In the genomic region with DNA sequence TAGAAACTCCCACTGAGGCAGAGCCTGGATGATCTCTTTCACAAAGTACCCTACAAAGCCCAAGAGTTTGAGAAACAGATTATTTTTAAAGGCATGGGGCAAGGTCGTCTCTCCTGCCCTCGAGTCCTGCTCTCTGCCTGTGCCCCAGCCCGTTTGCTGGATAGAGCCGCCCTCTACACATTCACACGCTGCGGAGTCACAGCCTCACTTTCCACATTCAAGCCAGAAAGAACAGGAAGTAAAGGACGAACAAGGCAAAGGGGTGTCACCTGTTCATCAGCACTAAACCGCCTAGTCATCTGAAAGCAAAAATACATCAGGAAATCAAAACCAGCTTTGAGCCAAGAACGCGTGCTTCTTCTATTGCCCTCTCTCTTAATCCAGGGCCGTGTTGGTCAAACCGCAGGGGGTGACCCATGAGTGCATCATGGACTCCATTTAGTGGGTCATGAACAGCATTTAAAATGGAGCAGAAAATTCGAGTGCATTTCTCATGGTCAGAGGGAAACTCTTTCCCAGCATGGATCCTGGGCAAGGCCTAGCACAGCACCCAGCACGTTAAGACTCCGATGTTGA, we compare ENCODE assay signal across 23 cellular contexts.
DNase-seq lines count a peak whose midpoint lies in the region; ATAC-seq and TF ChIP-seq lines count a peak whose summit lies in the region.
"Had no signal": no experiment of that assay in that cellular context is flagged by ENCODE, and none has a peak within 500 bp of the region (broad histone marks: within the 10 kb centered on the region; RNA-seq: fewer than 3 reads in every experiment).

No MANE protein-coding gene starts in this region.

- H3K4me1 ChIP-seq in thyroid gland = no peaks in the 10 kb centered on the region

- H3K4me3 Mint-ChIP-seq in activated CD4-positive, alpha-beta T cell treated with anti-CD3 and anti-CD28 coated beads, Interleukin-2, amount 10 ng/mL, durations not matched to agents 7 days and 5 days = no peak overlapping the region
- no peak overlapping the region for H3K4me3 Mint-ChIP-seq in activated CD4-positive, alpha-beta T cell treated with anti-CD3 and anti-CD28 coated beads for 36 hours
- H3K4me3 Mint-ChIP-seq in brain = no peak overlapping the region
- H3K4me3 Mint-ChIP-seq in nephron progenitor cell = no peak overlapping the region
- H3K4me3 Mint-ChIP-seq in stimulated activated naive CD8-positive, alpha-beta T cell treated with anti-CD3 and anti-CD28 coated beads, Interleukin-15, amount 100 ng/mL, for 72 hours = no peak overlapping the region
- H3K4me3 Mint-ChIP-seq: CD8-positive, alpha-beta T cell had no signal

- no peaks in the 10 kb centered on the region for H3K27me3 Mint-ChIP-seq in activated CD4-positive, alpha-beta T cell treated with anti-CD3 and anti-CD28 coated beads, Interleukin-2, amount 10 ng/mL, durations not matched to agents 7 days and 5 days
- H3K27me3 Mint-ChIP-seq in activated CD4-positive, alpha-beta T cell treated with anti-CD3 and anti-CD28 coated beads for 36 hours = no peaks in the 10 kb centered on the region
- H3K27me3 Mint-ChIP-seq in brain (peaks cover 2% of the 10 kb centered on the region), nephron progenitor cell (ENCODE audit: low read depth, poor library complexity) (no peaks in the 10 kb centered on the region)
- H3K27me3 Mint-ChIP-seq in stimulated activated naive CD8-positive, alpha-beta T cell treated with anti-CD3 and anti-CD28 coated beads, Interleukin-15, amount 100 ng/mL, for 72 hours = no peaks in the 10 kb centered on the region

- H3K36me3 Mint-ChIP-seq in activated CD4-positive, alpha-beta T cell treated with anti-CD3 and anti-CD28 coated beads, Interleukin-2, amount 10 ng/mL, durations not matched to agents 7 days and 5 days (ENCODE audit: low read depth) = no peaks in the 10 kb centered on the region
- H3K36me3 Mint-ChIP-seq in activated CD4-positive, alpha-beta T cell treated with anti-CD3 and anti-CD28 coated beads for 36 hours (ENCODE audit: low read depth) = peaks cover 2% of the 10 kb centered on the region
- H3K36me3 Mint-ChIP-seq in brain (peaks cover 9% of the 10 kb centered on the region), nephron progenitor cell (ENCODE audit: low read depth) (peaks cover 22% of the 10 kb centered on the region)

- H3K27ac Mint-ChIP-seq in activated CD4-positive, alpha-beta T cell treated with anti-CD3 and anti-CD28 coated beads, Interleukin-2, amount 10 ng/mL, durations not matched to agents 7 days and 5 days = peak overlapping the region; percentile 38
- H3K27ac Mint-ChIP-seq in activated CD4-positive, alpha-beta T cell treated with anti-CD3 and anti-CD28 coated beads for 36 hours = no peak overlapping the region
- H3K27ac Mint-ChIP-seq in brain (peak overlapping the region in 3 of 5 experiments; percentile 25 to 35 (median 29)), nephron progenitor cell (peak overlapping the region; percentile 32)
- H3K27ac Mint-ChIP-seq in stimulated activated naive CD8-positive, alpha-beta T cell treated with anti-CD3 and anti-CD28 coated beads, Interleukin-15, amount 100 ng/mL, for 72 hours = peak overlapping the region; percentile 21 to 27
- H3K27ac Mint-ChIP-seq: CD8-positive, alpha-beta T cell had no signal

- peaks cover 2% of the 10 kb centered on the region for H3K4me1 Mint-ChIP-seq in activated CD4-positive, alpha-beta T cell treated with anti-CD3 and anti-CD28 coated beads, Interleukin-2, amount 10 ng/mL, durations not matched to agents 7 days and 5 days
- no peaks in the 10 kb centered on the region for H3K4me1 Mint-ChIP-seq in activated CD4-positive, alpha-beta T cell treated with anti-CD3 and anti-CD28 coated beads for 36 hours
- H3K4me1 Mint-ChIP-seq in brain (peaks cover 40% of the 10 kb centered on the region), nephron progenitor cell (no peaks in the 10 kb centered on the region)
- no peaks in the 10 kb centered on the region for H3K4me1 Mint-ChIP-seq in stimulated activated naive CD8-positive, alpha-beta T cell treated with anti-CD3 and anti-CD28 coated beads, Interleukin-15, amount 100 ng/mL, for 72 hours

- 89 to 91% methylated on average over 15 of the region's 15 CpGs for WGBS in thyroid gland, 2 donors

- POLR2A ChIA-PET in activated CD4-positive, alpha-beta T cell treated with anti-CD3 and anti-CD28 coated beads, Interleukin-2, amount 10 ng/mL, durations not matched to agents 7 days and 5 days (lab: Charles Lee) = no interaction called here
- POLR2A ChIA-PET in activated CD4-positive, alpha-beta T cell treated with anti-CD3 and anti-CD28 coated beads for 36 hours (lab: Charles Lee) = no interaction called here

- no peaks in the 10 kb centered on the region for H3K9me3 ChIP-seq in thyroid gland
- H3K9me3 ChIP-seq: BLaER1 treated with 17β-estradiol and CSF1 and Interleukin-3, amounts not matched to agents 10 nM and 100 nM had no signal

- CTCF ChIA-PET in activated CD4-positive, alpha-beta T cell treated with anti-CD3 and anti-CD28 coated beads, Interleukin-2, amount 10 ng/mL, durations not matched to agents 7 days and 5 days (lab: Charles Lee) = no interaction called here
- CTCF ChIA-PET in activated CD4-positive, alpha-beta T cell treated with anti-CD3 and anti-CD28 coated beads for 36 hours (lab: Charles Lee) = no interaction called here

- ATAC-seq in activated CD4-positive, alpha-beta T cell treated with anti-CD3 and anti-CD28 coated beads for 36 hours = no peak
- no peak for ATAC-seq in stimulated activated naive CD8-positive, alpha-beta T cell treated with anti-CD3 and anti-CD28 coated beads, Interleukin-15, amount 100 ng/mL, for 72 hours
- ATAC-seq: CD8-positive, alpha-beta T cell had no signal

- H3K4me3 ChIP-seq in thyroid gland (replicated peaks in 1 of 3) = no peak overlapping the region
- H3K4me3 ChIP-seq: BLaER1 treated with 17β-estradiol and CSF1 and Interleukin-3, amounts not matched to agents 10 nM and 100 nM; PC-9 had no signal

- no peaks in the 10 kb centered on the region for H3K27me3 ChIP-seq in thyroid gland

- H3K36me3 ChIP-seq in thyroid gland = no peaks in the 10 kb centered on the region

- no peak for TF ChIP-seq CTCF in brain (conservative IDR thresholded peaks at IDR 0.05)
- TF ChIP-seq CTCF in nephron progenitor cell (IDR thresholded peaks at IDR 0.05) = no peak
- TF ChIP-seq CTCF in thyroid gland (IDR thresholded peaks at IDR 0.05) = no peak

- H3K9me3 Mint-ChIP-seq in activated CD4-positive, alpha-beta T cell treated with anti-CD3 and anti-CD28 coated beads, Interleukin-2, amount 10 ng/mL, durations not matched to agents 7 days and 5 days = no peaks in the 10 kb centered on the region
- H3K9me3 Mint-ChIP-seq in activated CD4-positive, alpha-beta T cell treated with anti-CD3 and anti-CD28 coated beads for 36 hours (ENCODE audit: low read depth) = no peaks in the 10 kb centered on the region
- H3K9me3 Mint-ChIP-seq in brain (peaks cover 0 to 5% (median 0%) of the 10 kb centered on the region in 5 experiments), nephron progenitor cell (peaks cover 60% of the 10 kb centered on the region)
- no peaks in the 10 kb centered on the region for H3K9me3 Mint-ChIP-seq in stimulated activated naive CD8-positive, alpha-beta T cell treated with anti-CD3 and anti-CD28 coated beads, Interleukin-15, amount 100 ng/mL, for 72 hours
- H3K9me3 Mint-ChIP-seq: CD8-positive, alpha-beta T cell had no signal

- intact Hi-C loops in activated CD4-positive, alpha-beta T cell treated with anti-CD3 and anti-CD28 coated beads for 36 hours (cut with DNase I, micrococcal nuclease) = loop anchor here in 1 of 2 experiments (1.0 kb wide), 1 partner anchor 509 kb away; no protein-coding TSS in a partner anchor
- intact Hi-C loops in thyroid gland (cut with DNase I) = no loop called here

- DNase-seq in activated CD4-positive, alpha-beta T cell treated with anti-CD3 and anti-CD28 coated beads, Interleukin-2, amount 10 ng/mL, durations not matched to agents 7 days and 5 days = no peak
- no peak for DNase-seq in activated CD4-positive, alpha-beta T cell treated with anti-CD3 and anti-CD28 coated beads for 36 hours
- no peak for DNase-seq in nephron progenitor cell
- DNase-seq in stimulated activated naive CD8-positive, alpha-beta T cell treated with anti-CD3 and anti-CD28 coated beads, Interleukin-15, amount 100 ng/mL, for 72 hours = no peak
- DNase-seq in NCI-H2171 (lab: John Stamatoyannopoulos, UW) = no peak
- no peak for DNase-seq in thyroid gland
- no peak for DNase-seq in H4 (ENCODE audit: low spot score)
- DNase-seq: Calu3; CD8-positive, alpha-beta T cell; GDM1; GOT3; NCI-H1092; NCI-H1436 treated with DMSO at 0.1 percent for 48 hours; NCI-H2029; NCI-H226; NCI-H510A treated with DMSO at 0.1 percent for 48 hours; NCI-H748 treated with DMSO at 0.1 percent for 48 hours; RPMI8226; SHP77 had no signal

- no peak overlapping the region for H3K27ac ChIP-seq in thyroid gland
- H3K27ac ChIP-seq: 22Rv1; BLaER1 treated with 17β-estradiol and CSF1 and Interleukin-3, amounts not matched to agents 10 nM and 100 nM; PC-9 had no signal

- no peak for TF ChIP-seq POLR2A in thyroid gland (IDR thresholded peaks at IDR 0.05)
